In the genomic region with DNA sequence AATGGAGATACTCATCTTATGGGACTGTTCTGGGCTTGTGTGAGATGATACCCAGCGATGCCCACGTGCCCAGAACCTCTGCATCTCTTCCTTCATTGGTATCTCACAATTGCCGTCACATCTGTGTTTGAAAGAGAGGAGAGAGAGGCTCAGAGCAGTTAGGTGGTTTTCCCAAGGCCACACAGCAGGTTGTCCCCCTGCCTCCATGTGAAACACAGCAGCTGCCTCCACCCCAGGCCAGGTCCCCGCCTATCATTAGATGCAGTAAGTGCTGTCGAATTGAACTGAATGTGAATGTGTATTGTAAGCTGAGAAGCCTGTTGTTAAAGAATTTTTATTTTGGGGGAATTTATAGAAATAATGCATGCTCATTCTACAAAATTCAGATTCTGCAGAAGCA, we compare ENCODE assay signal across 2 cellular contexts.
TF ChIP-seq lines count a peak whose summit lies in the region.

No MANE protein-coding gene starts in this region.

TF ChIP-seq in K562, 482 proteins besides CTCF, POLR2A, EP300 and RAD21:
- peak; percentile 35 for TF ChIP-seq ZFP36 (IDR thresholded peaks at IDR 0.05; ENCODE audit: low read depth, low read length, partially characterized antibody)
- peak; percentile 51; the same call in 1 of the 2 replicates for TF ChIP-seq BCOR (IDR thresholded peaks at IDR 0.05)
- TF ChIP-seq RBM25 (IDR thresholded peaks at IDR 0.05; ENCODE audit: low read depth, low read length, severe bottlenecking) = peak; percentile 49

TF ChIP-seq in HepG2, 621 proteins besides CTCF, POLR2A, EP300 and RAD21:
- TF ChIP-seq ZNF768 (CRISPR knock-in tag; IDR thresholded peaks at IDR 0.05) = peak; percentile 78
